Comparison of ENCODE assay signal across 8 cellular contexts in the genomic region with DNA sequence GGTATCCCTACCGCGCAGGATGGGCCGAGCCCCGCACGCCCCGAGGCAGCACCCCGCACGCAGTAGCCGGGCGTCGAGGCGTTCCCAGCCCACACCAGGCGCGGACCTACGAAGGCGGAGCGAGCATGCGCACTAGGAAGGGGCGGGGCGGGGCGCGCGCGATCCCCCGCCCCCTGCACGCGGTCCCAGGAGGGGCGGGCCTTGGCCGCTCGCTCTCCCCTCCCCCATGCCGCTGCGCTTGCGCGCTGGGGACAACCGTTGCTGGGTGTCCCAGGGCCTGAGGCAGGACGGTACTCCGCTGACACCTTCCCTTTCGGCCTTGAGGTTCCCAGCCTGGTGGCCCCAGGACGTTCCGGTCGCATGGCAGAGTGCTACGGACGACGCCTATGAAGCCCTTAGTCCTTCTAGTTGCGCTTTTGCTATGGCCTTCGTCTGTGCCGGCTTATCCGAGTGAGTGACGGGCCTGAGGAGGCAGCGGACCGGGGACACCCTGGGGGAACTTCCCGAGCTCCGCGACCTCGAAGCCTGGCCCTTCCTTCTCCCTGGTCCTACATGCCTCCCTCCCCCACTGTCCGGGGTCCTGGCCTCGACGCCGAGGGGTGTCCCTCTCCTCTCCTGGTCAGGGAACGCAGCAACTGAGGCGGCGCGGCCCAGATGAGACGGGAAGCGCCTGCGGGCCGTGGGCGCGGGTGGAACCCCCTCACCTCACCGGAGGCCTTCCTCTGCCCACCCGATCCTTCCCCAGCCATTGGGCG. TPM values are rescaled to one million over a fixed set of nuclear protein-coding genes. Genes with fewer than 3 reads are reported as not detected.
A peak's percentile ranks its signal among the peaks of the same experiment; 100 is the strongest.
DNase-seq lines count a peak whose midpoint lies in the region; ATAC-seq and TF ChIP-seq lines count a peak whose summit lies in the region.

A gene (plus strand): TSS at position 258 of the 755 bp plus-strand sequence. CDS start 129 bp downstream, at position 387.

- in situ Hi-C loops in transverse colon (cut with MboI; ENCODE audit: low pct_ligation_motif_present in 1 of 4, low pct_unique_long_range_greater_than_20kb in 1 of 4, low sequenced_read_pairs in 3 of 4) = no loop called here

- TF ChIP-seq CTCF in esophagus muscularis mucosa (IDR thresholded peaks at IDR 0.05) (no peak), parathyroid adenoma (IDR thresholded peaks at IDR 0.05) (no peak), transverse colon (IDR thresholded peaks at IDR 0.05) (no peak)

- H3K9me3 ChIP-seq in esophagus muscularis mucosa (no peaks in the 10 kb centered on the region), parathyroid adenoma (ENCODE audit: control insufficient read depth, low read length) (no peaks in the 10 kb centered on the region), transverse colon (no peaks in the 10 kb centered on the region)

- no peak within 1 kb of the TSS for H2AFZ ChIP-seq in parathyroid adenoma

- TF ChIP-seq EP300 in esophagus muscularis mucosa (IDR thresholded peaks at IDR 0.05) (no peak), transverse colon (IDR thresholded peaks at IDR 0.05; ENCODE audit: low read depth) (no peak)

- no peaks in the 10 kb centered on the region for H3K79me2 ChIP-seq in parathyroid adenoma

- H3K36me3 ChIP-seq in esophagus muscularis mucosa (no peaks in the 10 kb centered on the region), parathyroid adenoma (ENCODE audit: control insufficient read depth, insufficient read depth, low read length) (no peaks in the 10 kb centered on the region), transverse colon (no peaks in the 10 kb centered on the region)

- H3K4me1 ChIP-seq in esophagus muscularis mucosa (peaks cover 0 to 3% (median 0%) of the 10 kb centered on the region in 4 donors), parathyroid adenoma (no peaks in the 10 kb centered on the region), transverse colon (no peaks in the 10 kb centered on the region)

- peaks cover 0 to 35% (median 0%) of the 10 kb centered on the region in 4 donors for H3K27me3 ChIP-seq in esophagus muscularis mucosa
- H3K27me3 ChIP-seq in parathyroid adenoma (ENCODE audit: control insufficient read depth, insufficient read depth, low read length) = no peaks in the 10 kb centered on the region
- H3K27me3 ChIP-seq in transverse colon = no peaks in the 10 kb centered on the region

- TF ChIP-seq POLR2A in esophagus muscularis mucosa (IDR thresholded peaks at IDR 0.05; ENCODE audit: low read depth) (no peak), transverse colon (IDR thresholded peaks at IDR 0.05) (no peak)

- H3K9ac ChIP-seq in parathyroid adenoma = no peak within 1 kb of the TSS

- H3K27ac ChIP-seq in esophagus muscularis mucosa (replicated peaks in 1 of 4) (no peak within 1 kb of the TSS), parathyroid adenoma (no peak within 1 kb of the TSS), transverse colon (no peak within 1 kb of the TSS)

- no peak for ATAC-seq in GM18873 (IDR thresholded peaks at IDR 0.05; ENCODE audit: low FRiP score, unreplicated experiment)

- WGBS in esophagus muscularis mucosa = 73% methylated on average over 53 of the region's 72 CpGs
- 75 to 100% methylated on average over 2 to 69 of the region's 72 CpGs for WGBS in transverse colon (ENCODE audit: low coverage in 1 of 2), 2 donors

- DNase-seq in GM04503 (ENCODE audit: low read depth) (peak; percentile 19), esophagus muscularis mucosa (ENCODE audit: extremely low spot score) (no peak), transverse colon (peak; percentile 56), NCI-H526 treated with DMSO at 0.1 percent for 48 hours (lab: John Stamatoyannopoulos, UW) (no peak), SKM-1 treated with dmso at 0.1 percent for 144 hours (lab: John Stamatoyannopoulos, UW; ENCODE audit: unreplicated experiment) (no peak)
- peak; percentile 69 for DNase-seq in activated CD8-positive, alpha-beta memory T cell treated with anti-CD3 and anti-CD28 coated beads for 24 hours

- H3K4me3 ChIP-seq in esophagus muscularis mucosa (peak within 1 kb of the TSS; percentile 44 to 61 (median 48)), parathyroid adenoma (ENCODE audit: low read depth, low read length) (peak within 1 kb of the TSS; percentile 71), transverse colon (peak within 1 kb of the TSS in 2 of 4 donors; percentile 10 to 13)

- H3K4me2 ChIP-seq in parathyroid adenoma (ENCODE audit: low read length) = peak within 1 kb of the TSS; percentile 57

- intact Hi-C loops in esophagus muscularis mucosa (cut with DNase I) = no loop called here
- intact Hi-C loops in transverse colon (cut with DNase I; ENCODE audit: low total_unique reads) = no loop called here

RNA-seq across cellular contexts. Expression of the gene that starts here (rescaled TPM):
- total RNA-seq in esophagus muscularis mucosa (1 to 10 TPM; 3.1 to 5.8 (median 3.9) TPM), transverse colon (1 to 10 TPM in 2 of 4 donors, not detected in 2; 1.5 to 2.5 TPM)

Comparison
In these comparisons a context has a peak if more than half of its experiments do, and no peak if none do; other contexts are left out.
1. DNase-seq: peak in GM04503 (single experiment), activated CD8-positive, alpha-beta memory T cell treated with anti-CD3 and anti-CD28 coated beads for 24 hours (single experiment) and transverse colon (single experiment); none in esophagus muscularis mucosa (single experiment), NCI-H526 treated with DMSO at 0.1 percent for 48 hours (single experiment) and SKM-1 treated with dmso at 0.1 percent for 144 hours (single experiment).